In the genomic region with DNA sequence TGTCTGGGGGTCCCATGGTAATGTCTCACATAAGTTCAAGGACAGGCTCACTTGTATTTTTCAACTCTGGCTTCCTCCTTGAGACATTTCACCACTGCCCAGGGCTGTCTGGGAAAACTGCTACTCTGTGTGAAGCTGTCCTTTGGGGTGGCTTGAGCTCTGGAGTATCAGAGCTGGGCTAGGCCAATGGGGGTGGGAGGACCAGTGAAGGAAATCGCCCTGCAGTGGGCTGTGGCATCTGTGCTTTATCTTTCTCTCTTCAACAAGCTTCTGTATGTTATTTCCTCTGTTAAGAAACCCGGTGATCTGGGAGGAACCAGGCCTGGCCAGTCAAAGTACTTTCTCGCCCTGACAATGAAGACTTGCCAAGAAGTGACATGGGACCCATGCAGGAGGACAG, we compare ENCODE assay signal across 15 cellular contexts.
DNase-seq lines count a peak whose midpoint lies in the region; TF ChIP-seq lines count a peak whose summit lies in the region.
"Had no signal": no experiment of that assay in that cellular context is flagged by ENCODE, and none has a peak within 500 bp of the region (broad histone marks: within the 10 kb centered on the region; RNA-seq: fewer than 3 reads in every experiment).

No MANE protein-coding gene starts in this region.

- H2AK5ac ChIP-seq in mesendoderm (ENCODE audit: low read length) = no peak overlapping the region

- no peak overlapping the region for H3K4ac ChIP-seq in mesendoderm (ENCODE audit: low read depth, low read length)

- H3K23ac ChIP-seq in mesendoderm (ENCODE audit: low read length) = no peak overlapping the region

- H3K4me1 ChIP-seq in right atrium auricular region (no peaks in the 10 kb centered on the region), left ventricle myocardium inferior (no peaks in the 10 kb centered on the region), mesendoderm (ENCODE audit: control insufficient read depth, low read depth, low read length) (no peaks in the 10 kb centered on the region)
- no peaks in the 10 kb centered on the region for H3K4me1 ChIP-seq in effector memory CD4-positive, alpha-beta T cell (ENCODE audit: control insufficient read depth, insufficient read depth, low read length, poor library complexity, severe bottlenecking)

- H4K5ac ChIP-seq in mesendoderm (ENCODE audit: low read length) = no peak overlapping the region

- no peak overlapping the region for H3K27ac ChIP-seq in right atrium auricular region
- H3K27ac ChIP-seq in left ventricle myocardium inferior (replicated peaks) = no peak overlapping the region
- H3K27ac ChIP-seq in coronary artery = no peak overlapping the region
- H3K27ac ChIP-seq in mesendoderm (ENCODE audit: low read depth, low read length) = no peak overlapping the region
- H3K27ac ChIP-seq in effector memory CD4-positive, alpha-beta T cell (ENCODE audit: insufficient read depth, low read length, poor library complexity, severe bottlenecking) = no peak overlapping the region

- H3K4me3 ChIP-seq in right atrium auricular region (no peak overlapping the region), left ventricle myocardium inferior (no peak overlapping the region), coronary artery (no peak overlapping the region), mesendoderm (ENCODE audit: low read length) (no peak overlapping the region)
- H3K4me3 ChIP-seq in effector memory CD4-positive, alpha-beta T cell (ENCODE audit: insufficient read depth, low read depth, low read length, poor library complexity, severe bottlenecking) = no peak overlapping the region
- H3K4me3 ChIP-seq: BLaER1 treated with 17β-estradiol and CSF1 and Interleukin-3, amounts not matched to agents 10 nM and 100 nM had no signal

- H3K9ac ChIP-seq in mesendoderm (ENCODE audit: low read length) = no peak overlapping the region
- H3K9ac ChIP-seq: BLaER1 treated with 17β-estradiol and CSF1 and Interleukin-3, amounts not matched to agents 10 nM and 100 nM had no signal

- H3K18ac ChIP-seq in mesendoderm (ENCODE audit: low read length) = peak overlapping the region; percentile 83

- H3K9me3 ChIP-seq in right atrium auricular region = no peaks in the 10 kb centered on the region
- H3K9me3 ChIP-seq in left ventricle myocardium inferior (replicated peaks) = no peaks in the 10 kb centered on the region
- no peaks in the 10 kb centered on the region for H3K9me3 ChIP-seq in effector memory CD4-positive, alpha-beta T cell (ENCODE audit: control insufficient read depth, low read length)
- H3K9me3 ChIP-seq: BLaER1 treated with 17β-estradiol and CSF1 and Interleukin-3, amounts not matched to agents 10 nM and 100 nM had no signal

- DNase-seq in right atrium auricular region (ENCODE audit: low spot score) (peak; percentile 51), left ventricle myocardium inferior (no peak), coronary artery (ENCODE audit: low spot score) (peak; percentile 50), mesendoderm (no peak), hypothalamus (lab: John Stamatoyannopoulos, UW) (no peak), NCI-H2171 (lab: John Stamatoyannopoulos, UW) (no peak)
- no peak for DNase-seq in effector memory CD4-positive, alpha-beta T cell
- DNase-seq in activated naive CD4-positive, alpha-beta T cell treated with anti-CD3 and anti-CD28 coated beads, Interleukin-2, amount 50 U/mL, for 16 hours = no peak
- DNase-seq: 8988T; Calu3; CD8-positive, alpha-beta T cell; DMS79 treated with DMSO at 0.1 percent for 48 hours; GF-D8; H9 had no signal

- H3K36me3 ChIP-seq in right atrium auricular region = no peaks in the 10 kb centered on the region
- no peaks in the 10 kb centered on the region for H3K36me3 ChIP-seq in left ventricle myocardium inferior
- H3K36me3 ChIP-seq in mesendoderm (ENCODE audit: control insufficient read depth, insufficient read depth, low read length) = no peaks in the 10 kb centered on the region
- H3K36me3 ChIP-seq in effector memory CD4-positive, alpha-beta T cell (ENCODE audit: control insufficient read depth, insufficient read depth, low read length) = no peaks in the 10 kb centered on the region
- H3K36me3 ChIP-seq: BLaER1 treated with 17β-estradiol and CSF1 and Interleukin-3, amounts not matched to agents 10 nM and 100 nM had no signal

- H2BK15ac ChIP-seq in mesendoderm (replicated peaks; ENCODE audit: low read depth) = no peak overlapping the region

- no peak overlapping the region for H3K56ac ChIP-seq in mesendoderm (ENCODE audit: low read length)

- no peaks in the 10 kb centered on the region for H3K79me2 ChIP-seq in mesendoderm (ENCODE audit: control insufficient read depth, insufficient read depth, low read length)

- WGBS in mesendoderm (ENCODE audit: extremely low coverage, insufficient coverage, low lambda C conversion rate) = no CpG with 5 or more reads among the region's 3 CpGs

- peak overlapping the region; percentile 13 for H2BK120ac ChIP-seq in mesendoderm (ENCODE audit: low read depth, low read length)

- H3K4me2 ChIP-seq in mesendoderm (ENCODE audit: low read length) = no peak overlapping the region

- H4K8ac ChIP-seq in mesendoderm (ENCODE audit: low read depth, low read length) = no peak overlapping the region

- intact Hi-C loops in left ventricle myocardium inferior (cut with micrococcal nuclease) = no loop called here

- H2BK5ac ChIP-seq in mesendoderm (ENCODE audit: low read length) = no peak overlapping the region

- H3K79me1 ChIP-seq in mesendoderm (ENCODE audit: low read length) = no peaks in the 10 kb centered on the region

- H3K27me3 ChIP-seq in right atrium auricular region = no peaks in the 10 kb centered on the region
- no peaks in the 10 kb centered on the region for H3K27me3 ChIP-seq in left ventricle myocardium inferior (ENCODE audit: low read depth)
- H3K27me3 ChIP-seq in mesendoderm (ENCODE audit: insufficient read depth, low read length, poor library complexity) = no peaks in the 10 kb centered on the region
- no peaks in the 10 kb centered on the region for H3K27me3 ChIP-seq in effector memory CD4-positive, alpha-beta T cell (replicated peaks; ENCODE audit: control insufficient read depth, insufficient read depth, low read length, poor library complexity, severe bottlenecking)
- H3K27me3 ChIP-seq: BLaER1 treated with 17β-estradiol and CSF1 and Interleukin-3, amounts not matched to agents 10 nM and 100 nM had no signal

- TF ChIP-seq CTCF in right atrium auricular region (IDR thresholded peaks at IDR 0.05) (no peak), left ventricle myocardium inferior (IDR thresholded peaks at IDR 0.05; ENCODE audit: borderline replicate concordance) (no peak), coronary artery (IDR thresholded peaks at IDR 0.05) (no peak)

Comparison
In these comparisons a context has a peak if more than half of its experiments do, and no peak if none do; other contexts are left out.
1. DNase-seq: peak in right atrium auricular region (single experiment) and coronary artery (single experiment); none in left ventricle myocardium inferior (single experiment), mesendoderm (single experiment), hypothalamus (0 of 51), NCI-H2171 (single experiment), effector memory CD4-positive, alpha-beta T cell (0 of 3) and activated naive CD4-positive, alpha-beta T cell treated with anti-CD3 and anti-CD28 coated beads, Interleukin-2, amount 50 U/mL, for 16 hours (single experiment).